In the genomic region with DNA sequence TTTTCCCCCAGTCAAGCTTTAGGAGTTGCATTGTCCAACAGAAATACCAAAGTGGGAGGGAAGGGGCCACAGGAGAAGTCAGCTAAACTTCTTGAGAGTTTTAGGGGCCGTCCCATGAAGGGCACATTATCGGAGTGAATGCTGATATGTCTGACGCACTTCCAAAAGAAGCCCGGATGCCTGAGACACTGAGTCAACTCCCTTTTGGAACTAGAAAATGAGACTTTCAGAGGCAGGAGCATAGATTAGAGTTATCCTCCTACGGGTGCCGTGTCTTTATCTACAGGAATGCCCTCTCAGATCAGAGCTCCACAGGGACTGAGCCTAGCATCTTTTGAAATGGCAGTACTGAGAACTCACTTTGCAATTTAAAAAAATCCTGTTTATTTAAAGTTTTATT, we compare ENCODE assay signal across 25 cellular contexts. TPM values are rescaled to one million over a fixed set of nuclear protein-coding genes. Genes with fewer than 3 reads are reported as not detected.
DNase-seq lines count a peak whose midpoint lies in the region; ATAC-seq and TF ChIP-seq lines count a peak whose summit lies in the region.
"Had no signal": no experiment of that assay in that cellular context is flagged by ENCODE, and none has a peak within 500 bp of the region (broad histone marks: within the 10 kb centered on the region; RNA-seq: fewer than 3 reads in every experiment).

No MANE protein-coding gene starts in this region.

- H3K79me2 ChIP-seq in smooth muscle cell (ENCODE audit: low read depth): no peaks in the 10 kb centered on the region

- H3K4me3 ChIP-seq in brain microvascular endothelial cell (ENCODE audit: low read depth, low read length) (no peak overlapping the region), smooth muscle cell (no peak overlapping the region)
- H3K4me3 ChIP-seq: lung, MG63, pancreas, vagina had no signal

- in situ Hi-C loops in brain microvascular endothelial cell (cut with HindIII; ENCODE audit: low pct_ligation_motif_present, low sequenced_read_pairs): no loop called here

- H3K27ac ChIP-seq in brain microvascular endothelial cell (no peak overlapping the region), smooth muscle cell (ENCODE audit: low read depth) (no peak overlapping the region)
- H3K27ac ChIP-seq: C4-2B, pancreas, vagina had no signal

- TF ChIP-seq CTCF in brain microvascular endothelial cell (IDR thresholded peaks at IDR 0.05; ENCODE audit: low read depth, low read length, missing control alignments) (no peak), smooth muscle cell (IDR thresholded peaks at IDR 0.05; ENCODE audit: borderline replicate concordance, insufficient read depth, poor library complexity, severe bottlenecking) (no peak)

- H3K36me3 ChIP-seq in brain microvascular endothelial cell (replicated peaks): no peaks in the 10 kb centered on the region
- H3K36me3 ChIP-seq in smooth muscle cell (ENCODE audit: low read depth): no peaks in the 10 kb centered on the region
- H3K36me3 ChIP-seq: MG63, pancreas, vagina had no signal

- peak overlapping the region; percentile 16 for H3K4me2 ChIP-seq in smooth muscle cell

- no peaks in the 10 kb centered on the region for H4K20me1 ChIP-seq in smooth muscle cell (ENCODE audit: low read depth)

- H3F3A ChIP-seq in smooth muscle cell (ENCODE audit: low read depth): no peaks in the 10 kb centered on the region

- 14% methylated on average over 6 of the region's 6 CpGs for WGBS in smooth muscle cell (ENCODE audit: low lambda C conversion rate)

- H3K27me3 ChIP-seq in brain microvascular endothelial cell (replicated peaks) (no peaks in the 10 kb centered on the region), smooth muscle cell (ENCODE audit: low read depth) (no peaks in the 10 kb centered on the region)
- H3K27me3 ChIP-seq: MG63, pancreas, vagina had no signal

- intact Hi-C loops in left ventricle myocardium superior (cut with micrococcal nuclease): no loop called here

- DNase-seq in M059J (ENCODE audit: low read depth) (peak; percentile 33), brain microvascular endothelial cell (peak; percentile 16), left ventricle myocardium superior (no peak), smooth muscle cell (lab: John Stamatoyannopoulos, UW; ENCODE audit: unreplicated experiment) (no peak), superior temporal gyrus (ENCODE audit: extremely low spot score) (no peak), COLO668 (lab: John Stamatoyannopoulos, UW; ENCODE audit: unreplicated experiment) (no peak), NCI-H774 (lab: John Stamatoyannopoulos, UW) (no peak)
- DNase-seq: activated CD4-positive, alpha-beta T cell treated with anti-CD3 and anti-CD28 coated beads for 1 hour; activated CD8-positive, alpha-beta T cell treated with anti-CD3 and anti-CD28 coated beads for 36 hours; anterior cingulate cortex; Calu3; glutamatergic neuron; MG63; NCI-H1105 treated with DMSO at 0.1 percent for 48 hours; NCI-H2029; NCI-H69; nephron progenitor cell; pancreas; stimulated activated naive B cell treated with anti-CD40 and anti-IgM and Interleukin-4, amounts not matched to agents 10 μg/mL and 1 μg/mL and 100 μg/mL, for 72 hours had no signal

- ATAC-seq in left ventricle myocardium superior: peak; percentile 3
- no peak for ATAC-seq in GM21390 (IDR thresholded peaks at IDR 0.05; ENCODE audit: unreplicated experiment)
- ATAC-seq: activated CD8-positive, alpha-beta T cell treated with anti-CD3 and anti-CD28 coated beads for 36 hours; activated naive CD4-positive, alpha-beta T cell treated with anti-CD3 and anti-CD28 coated beads, Interleukin-2, amount 50 U/mL, for 72 hours; pancreas; stimulated activated naive B cell treated with anti-CD40 and anti-IgM and Interleukin-4, amounts not matched to agents 10 μg/mL and 1 μg/mL and 100 μg/mL, for 72 hours had no signal

- no peak overlapping the region for H3K9ac ChIP-seq in smooth muscle cell (ENCODE audit: low read depth)

- H2AFZ ChIP-seq in smooth muscle cell (ENCODE audit: low read depth): no peak overlapping the region

- peaks cover 4% of the 10 kb centered on the region for H3K4me1 ChIP-seq in smooth muscle cell (ENCODE audit: low read depth)
- H3K4me1 ChIP-seq: pancreas, vagina had no signal

- no peaks in the 10 kb centered on the region for H3K9me3 ChIP-seq in smooth muscle cell (replicated peaks; ENCODE audit: low read depth)
- H3K9me3 ChIP-seq: MG63, pancreas, vagina had no signal

RNA-seq across cellular contexts. Expression of a gene that starts 13.1 kb away (rescaled TPM):
- total RNA-seq in M059J (2014; rRNA removed; shearing (Covaris generic)): 0.02 TPM in 1 of 2 replicates, not detected in the other
- 2,394 TPM for total RNA-seq in left ventricle myocardium superior
- total RNA-seq in smooth muscle cell: 0.58 TPM in 1 of 2 replicates, not detected in the other
- 0.28 TPM in 1 of 2 replicates, not detected in the other for polyA plus RNA-seq in smooth muscle cell
- total RNA-seq: Calu3; T-helper 1 cell treated with Interleukin-12 subunit alpha and Interleukin-12 subunit beta and Interleukin-4 antibody, amounts not matched to agents 30 ng/mL and 1 ng/mL, for 36 hours had no signal

Comparison
In these comparisons a context has a peak if more than half of its experiments do, and no peak if none do; other contexts are left out.
1. DNase-seq: peak in M059J (single experiment) and brain microvascular endothelial cell (single experiment); none in left ventricle myocardium superior (single experiment), smooth muscle cell (single experiment), superior temporal gyrus (single experiment), COLO668 (single experiment) and NCI-H774 (single experiment).
2. RNA of a gene that starts 13.1 kb away (total RNA-seq): 2,394 TPM in left ventricle myocardium superior (single experiment); 0.02 TPM in M059J and 0.58 TPM in smooth muscle cell; every median in the first group is over 1,000 times any median in the second.